Comparison of ENCODE assay signal across 8 cellular contexts in genomic region chr16:1812732-1813163, GRCh38.
DNase-seq lines count a peak whose midpoint lies in the region.

No MANE protein-coding gene starts in this region.

- H3K4me1 ChIP-seq in BLaER1 treated with 17β-estradiol and CSF1 and Interleukin-3, amounts not matched to agents 10 nM and 100 nM: peaks cover 5 to 12% (median 11%) of the 10 kb centered on the region in 10 experiments; a peak in 16 of 20 replicates

- H3K9me3 ChIP-seq in BLaER1 treated with 17β-estradiol and CSF1 and Interleukin-3, amounts not matched to agents 10 nM and 100 nM (replicated peaks in 1 of 11): no peaks in the 10 kb centered on the region

- H3K36me3 ChIP-seq in BLaER1 treated with 17β-estradiol and CSF1 and Interleukin-3, amounts not matched to agents 10 nM and 100 nM: peaks cover 38 to 86% (median 59%) of the 10 kb centered on the region in 11 experiments

- no peaks in the 10 kb centered on the region for H3K27me3 ChIP-seq in BLaER1 treated with 17β-estradiol and CSF1 and Interleukin-3, amounts not matched to agents 10 nM and 100 nM

- peak overlapping the region in 5 of 11 experiments; percentile 16 to 60 (median 56); a peak in 8 of 22 replicates for H3K27ac ChIP-seq in BLaER1 treated with 17β-estradiol and CSF1 and Interleukin-3, amounts not matched to agents 10 nM and 100 nM

- DNase-seq in HUDEP-2 (lab: John Stamatoyannopoulos, UW; ENCODE audit: unreplicated experiment in 76 of 76): peak in 67 of 76 experiments; percentile 10 to 87 (median 69)
- DNase-seq in SHP77 treated with DMSO at 0.1 percent for 48 hours (lab: John Stamatoyannopoulos, UW): peak; percentile 9
- peak in 47 of 58 donors; percentile 4 to 80 (median 39) for DNase-seq in anterior cingulate cortex (lab: John Stamatoyannopoulos, UW)
- peak; percentile 14 to 38 for DNase-seq in hippocampal formation (lab: John Stamatoyannopoulos, UW)
- peak; percentile 26 to 54 (median 53) for DNase-seq in stimulated activated CD4-positive, alpha-beta T cell treated with anti-CD3 and anti-CD28 coated beads, Interleukin-12 subunit alpha, Interleukin-12 subunit beta, amount 100 ng/mL, for 48 hours (ENCODE audit: low read depth in 2 of 3, low spot score in 1 of 3)
- no peak for DNase-seq in NCI-H2029 treated with DMSO at 0.1 percent for 48 hours (lab: John Stamatoyannopoulos, UW)
- no peak for DNase-seq in OCI-M2 (lab: John Stamatoyannopoulos, UW; ENCODE audit: unreplicated experiment)

- peaks cover 0 to 36% (median 9%) of the 10 kb centered on the region in 11 experiments; a peak in 8 of 22 replicates for H4K20me1 ChIP-seq in BLaER1 treated with 17β-estradiol and CSF1 and Interleukin-3, amounts not matched to agents 10 nM and 100 nM

- peak overlapping the region in 6 of 11 experiments; percentile 17 to 47 (median 38); a peak in 7 of 22 replicates for H3K9ac ChIP-seq in BLaER1 treated with 17β-estradiol and CSF1 and Interleukin-3, amounts not matched to agents 10 nM and 100 nM

- no peak overlapping the region for H3K4me3 ChIP-seq in BLaER1 treated with 17β-estradiol and CSF1 and Interleukin-3, amounts not matched to agents 10 nM and 100 nM

- peak overlapping the region in 9 of 11 experiments; percentile 4 to 47 (median 36); a peak in 13 of 22 replicates for H3K4me2 ChIP-seq in BLaER1 treated with 17β-estradiol and CSF1 and Interleukin-3, amounts not matched to agents 10 nM and 100 nM

Comparison
In these comparisons a context has a peak if more than half of its experiments do, and no peak if none do; other contexts are left out.
1. DNase-seq: peak in HUDEP-2 (67 of 76), SHP77 treated with DMSO at 0.1 percent for 48 hours (single experiment), anterior cingulate cortex (47 of 58), hippocampal formation (2 of 2) and stimulated activated CD4-positive, alpha-beta T cell treated with anti-CD3 and anti-CD28 coated beads, Interleukin-12 subunit alpha, Interleukin-12 subunit beta, amount 100 ng/mL, for 48 hours (3 of 3); none in NCI-H2029 treated with DMSO at 0.1 percent for 48 hours (single experiment) and OCI-M2 (single experiment).